Comparison of ENCODE assay signal across 1 cellular context in genomic region chr3:186722457-186722856, GRCh38.
TF ChIP-seq lines count a peak whose summit lies in the region.

No MANE protein-coding gene starts in this region.

TF ChIP-seq in Ishikawa, 13 proteins besides CTCF, POLR2A, EP300 and RAD21 (continued from another document):
- TF ChIP-seq REST (IDR thresholded peaks at IDR 0.05; ENCODE audit: low read depth): no peak
- no peak for TF ChIP-seq TAF1 (IDR thresholded peaks at IDR 0.05; ENCODE audit: low read depth)
- TF ChIP-seq NFIC (IDR thresholded peaks at IDR 0.05): no peak
- no peak for TF ChIP-seq CREB1 (IDR thresholded peaks at IDR 0.05; ENCODE audit: low read depth)
TF ChIP-seq in Ishikawa: peak in this region for 0.
